In the genomic region with DNA sequence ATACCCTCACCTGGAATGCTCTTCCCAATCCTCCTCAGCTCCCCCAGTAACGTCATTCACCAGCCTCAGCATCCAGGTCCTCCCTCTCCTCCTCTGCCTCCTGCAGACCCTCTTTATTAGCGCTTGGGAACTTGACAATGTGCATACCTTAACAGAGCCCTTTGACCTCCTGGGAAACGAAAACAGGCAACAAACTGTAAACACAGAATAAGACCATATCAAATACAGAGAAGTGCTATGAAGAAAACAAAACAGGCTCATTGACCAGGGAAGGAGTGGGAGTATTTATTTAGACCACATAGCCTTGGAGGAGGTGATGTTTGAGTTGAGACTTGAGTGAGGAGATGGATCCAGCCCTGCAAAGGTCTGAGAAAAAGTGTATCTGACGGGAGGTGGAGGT, we compare ENCODE assay signal across 1 cellular context.
TF ChIP-seq lines count a peak whose summit lies in the region.

No MANE protein-coding gene starts in this region.

TF ChIP-seq in WTC11, 78 proteins besides CTCF, POLR2A, EP300 and RAD21 (continued from another document):
- TF ChIP-seq, protein P1, sequence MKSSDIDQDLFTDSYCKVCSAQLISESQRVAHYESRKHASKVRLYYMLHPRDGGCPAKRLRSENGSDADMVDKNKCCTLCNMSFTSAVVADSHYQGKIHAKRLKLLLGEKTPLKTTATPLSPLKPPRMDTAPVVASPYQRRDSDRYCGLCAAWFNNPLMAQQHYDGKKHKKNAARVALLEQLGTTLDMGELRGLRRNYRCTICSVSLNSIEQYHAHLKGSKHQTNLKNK (CRISPR knock-in tag; IDR thresholded peaks at IDR 0.05), result no peak
- TF ChIP-seq, protein P2, sequence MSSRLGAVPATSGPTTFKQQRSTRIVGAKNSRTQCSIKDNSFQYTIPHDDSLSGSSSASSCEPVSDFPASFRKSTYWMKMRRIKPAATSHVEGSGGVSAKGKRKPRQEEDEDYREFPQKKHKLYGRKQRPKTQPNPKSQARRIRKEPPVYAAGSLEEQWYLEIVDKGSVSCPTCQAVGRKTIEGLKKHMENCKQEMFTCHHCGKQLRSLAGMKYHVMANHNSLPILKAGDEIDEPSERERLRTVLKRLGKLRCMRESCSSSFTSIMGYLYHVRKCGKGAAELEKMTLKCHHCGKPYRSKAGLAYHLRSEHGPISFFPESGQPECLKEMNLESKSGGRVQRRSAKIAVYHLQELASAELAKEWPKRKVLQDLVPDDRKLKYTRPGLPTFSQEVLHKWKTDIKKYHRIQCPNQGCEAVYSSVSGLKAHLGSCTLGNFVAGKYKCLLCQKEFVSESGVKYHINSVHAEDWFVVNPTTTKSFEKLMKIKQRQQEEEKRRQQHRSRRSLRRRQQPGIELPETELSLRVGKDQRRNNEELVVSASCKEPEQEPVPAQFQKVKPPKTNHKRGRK (CRISPR knock-in tag; IDR thresholded peaks at IDR 0.05; ENCODE audit: borderline replicate concordance), result no peak
- no peak for TF ChIP-seq CBFB (CRISPR knock-in tag; IDR thresholded peaks at IDR 0.05; ENCODE audit: low read depth)
TF ChIP-seq in WTC11: peak in this region for 0.
